ENCODE assay signal across 10 cellular contexts in the genomic region with DNA sequence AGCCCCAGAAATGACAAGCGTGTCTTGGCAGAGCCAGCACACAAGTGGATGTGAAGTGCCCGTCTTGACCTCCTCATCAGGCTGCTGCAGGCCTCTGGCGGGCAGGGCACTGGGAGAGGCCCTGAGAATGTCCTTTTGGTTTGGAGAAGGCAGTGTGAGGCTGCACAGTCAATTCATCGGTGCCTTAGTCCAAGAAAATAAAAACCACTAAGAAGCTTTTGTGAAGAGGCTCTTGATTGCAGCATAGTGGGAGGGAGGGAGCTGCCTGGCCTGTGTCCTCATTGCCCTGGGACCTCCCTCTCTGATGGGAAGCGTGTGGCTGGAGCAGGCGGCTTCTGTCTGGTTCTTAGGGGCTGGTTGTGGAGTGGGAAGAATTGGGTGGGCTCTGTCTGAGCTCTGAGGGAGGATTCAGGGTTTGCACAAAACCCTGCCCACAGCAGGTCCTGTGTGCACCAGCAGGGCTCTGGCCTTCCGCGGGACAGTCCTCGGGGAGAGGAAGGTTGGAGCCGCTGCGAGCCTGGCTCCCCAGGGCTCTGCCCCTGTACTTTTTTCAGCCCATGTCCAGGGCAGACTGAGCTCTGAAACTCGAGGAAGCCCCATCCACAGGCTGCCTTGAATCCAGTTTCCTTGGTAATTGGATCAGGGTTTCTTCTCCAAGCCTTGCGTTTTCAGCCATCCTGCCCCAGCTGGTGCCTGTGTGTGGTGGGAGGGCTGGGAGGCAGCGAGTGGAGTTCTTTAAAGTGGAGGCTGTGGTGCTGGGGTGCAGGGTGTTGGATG. TPM values are rescaled to one million over a fixed set of nuclear protein-coding genes. Genes with fewer than 3 reads are reported as not detected.
DNase-seq lines count a peak whose midpoint lies in the region; TF ChIP-seq lines count a peak whose summit lies in the region.
"Had no signal": no experiment of that assay in that cellular context is flagged by ENCODE, and none has a peak within 500 bp of the region (broad histone marks: within the 10 kb centered on the region; RNA-seq: fewer than 3 reads in every experiment).

No MANE protein-coding gene starts in this region.

- peaks cover 50% of the 10 kb centered on the region for H3K4me1 ChIP-seq in mesenchymal stem cell (ENCODE audit: control insufficient read depth, insufficient read depth, low read depth, low read length)
- H3K4me1 ChIP-seq in uterus: peaks cover 29 to 47% of the 10 kb centered on the region in 2 donors

- peak overlapping the region; percentile 36 for H3K4me2 ChIP-seq in mesenchymal stem cell (ENCODE audit: low read length, poor library complexity, severe bottlenecking)

- peak overlapping the region; percentile 36 to 86 for H3K14ac ChIP-seq in mesenchymal stem cell (ENCODE audit: low read length in 2 of 2)

- DNase-seq in NCI-H524 (lab: John Stamatoyannopoulos, UW): peak; percentile 33 to 68
- no peak for DNase-seq in NCI-H524 treated with DMSO at 0.1 percent for 48 hours (lab: John Stamatoyannopoulos, UW)
- peak; percentile 87 for DNase-seq in coronary artery (ENCODE audit: low spot score)
- peak; percentile 94 for DNase-seq in mesenchymal stem cell
- peak; percentile 79 to 86 for DNase-seq in uterus
- DNase-seq in 8988T: no peak
- no peak for DNase-seq in amniotic stem cell (lab: John Stamatoyannopoulos, UW)
- no peak for DNase-seq in DMS153 treated with DMSO at 0.1 percent for 48 hours (lab: John Stamatoyannopoulos, UW; ENCODE audit: unreplicated experiment)
- DNase-seq: effector memory CD8-positive, alpha-beta T cell had no signal

- H2BK5ac ChIP-seq in mesenchymal stem cell (ENCODE audit: low read depth, low read length, poor library complexity, severe bottlenecking): peak overlapping the region; percentile 90

- H3K4me3 ChIP-seq in coronary artery: peak overlapping the region; percentile 73
- peak overlapping the region in 1 of 2 experiments; percentile 61 for H3K4me3 ChIP-seq in mesenchymal stem cell (ENCODE audit: insufficient read depth in 1 of 2, low read depth in 1 of 2, low read length in 2 of 2)
- no peak overlapping the region for H3K4me3 ChIP-seq in uterus

- H3K27ac ChIP-seq in coronary artery (peak overlapping the region; percentile 95 to 99), mesenchymal stem cell (ENCODE audit: low read length, poor library complexity, severe bottlenecking) (peak overlapping the region; percentile 97), uterus (peak overlapping the region; percentile 94 to 95)

- peak overlapping the region; percentile 99 for H2BK120ac ChIP-seq in mesenchymal stem cell (ENCODE audit: low read depth, low read length)

- peak in 1 of 2 donors; percentile 39 for TF ChIP-seq POLR2A in uterus (IDR thresholded peaks at IDR 0.05)

- H3K18ac ChIP-seq in mesenchymal stem cell (ENCODE audit: low read depth in 1 of 2, low read length in 2 of 2): peak overlapping the region; percentile 91 to 99

- H3K36me3 ChIP-seq in mesenchymal stem cell (ENCODE audit: control insufficient read depth in 1 of 2, insufficient read depth in 2 of 2, low read depth in 1 of 2, low read length in 2 of 2) (no peaks in the 10 kb centered on the region), uterus (no peaks in the 10 kb centered on the region)

- H2AK5ac ChIP-seq in mesenchymal stem cell (ENCODE audit: low read length, severe bottlenecking): peak overlapping the region; percentile 97

- peak overlapping the region; percentile 86 for H3K9ac ChIP-seq in mesenchymal stem cell (ENCODE audit: low read length)

- H4K8ac ChIP-seq in mesenchymal stem cell (ENCODE audit: low read length): peak overlapping the region; percentile 98

- peak overlapping the region; percentile 86 to 100 for H3K4ac ChIP-seq in mesenchymal stem cell (ENCODE audit: low read depth in 1 of 2, low read length in 2 of 2)

- peak overlapping the region; percentile 18 for H2AFZ ChIP-seq in mesenchymal stem cell (ENCODE audit: low read depth, low read length)

- peak overlapping the region; percentile 99 for H4K91ac ChIP-seq in mesenchymal stem cell (ENCODE audit: low read length)

- H3K9me3 ChIP-seq in mesenchymal stem cell (ENCODE audit: control insufficient read depth, low read length) (no peaks in the 10 kb centered on the region), uterus (no peaks in the 10 kb centered on the region)

- peak overlapping the region; percentile 90 to 99 for H2BK12ac ChIP-seq in mesenchymal stem cell (ENCODE audit: low read length in 2 of 2)

- H3K23ac ChIP-seq in mesenchymal stem cell (ENCODE audit: low read length in 2 of 2): peak overlapping the region; percentile 25 to 28

- intact Hi-C loops in uterus (cut with DNase I; ENCODE audit: low total_unique reads): no loop called here

- WGBS in mesenchymal stem cell: 15% methylated on average over 14 of the region's 14 CpGs

- no peak for TF ChIP-seq CTCF in coronary artery (IDR thresholded peaks at IDR 0.05)
- TF ChIP-seq CTCF in uterus (IDR thresholded peaks at IDR 0.05): no peak

- H2BK15ac ChIP-seq in mesenchymal stem cell (ENCODE audit: low read depth, poor library complexity, severe bottlenecking): peak overlapping the region; percentile 97

- no peaks in the 10 kb centered on the region for H3K27me3 ChIP-seq in mesenchymal stem cell (ENCODE audit: control insufficient read depth in 1 of 2, insufficient read depth in 1 of 2, low read length in 2 of 2)
- no peaks in the 10 kb centered on the region for H3K27me3 ChIP-seq in uterus

- H3K79me1 ChIP-seq in mesenchymal stem cell (replicated peaks; ENCODE audit: low read length, poor library complexity, severe bottlenecking): no peaks in the 10 kb centered on the region

RNA-seq across cellular contexts. Expression of a gene that starts 1.1 kb away (rescaled TPM):
- 1.7 TPM for polyA plus RNA-seq in mesenchymal stem cell (2013, experiment 1 of 2)
- polyA plus RNA-seq in mesenchymal stem cell (2013, experiment 2 of 2): 2.2 TPM
- 10 to 100 TPM in 1 of 4 donors, 1 to 10 TPM in 1, under 1 TPM in 1, not detected in 1; 0.59 to 10.1 (median 1.4) TPM for total RNA-seq in uterus

RNA-seq across cellular contexts. Expression of a gene that starts 2.2 kb away (rescaled TPM):
- polyA plus RNA-seq in mesenchymal stem cell (2013, experiment 1 of 2): 0.28 TPM
- 0.27 TPM for polyA plus RNA-seq in mesenchymal stem cell (2013, experiment 2 of 2)
- total RNA-seq in uterus: 10 to 100 TPM in 1 of 4 donors, 1 to 10 TPM in 1, under 1 TPM in 2; 0.29 to 11.7 (median 2.3) TPM

RNA-seq across cellular contexts. Expression of a gene that starts 36.9 kb away (rescaled TPM):
- polyA plus RNA-seq in mesenchymal stem cell (2013, experiment 1 of 2): not detected
- not detected for polyA plus RNA-seq in mesenchymal stem cell (2013, experiment 2 of 2)
- not detected for total RNA-seq in uterus
- polyA plus RNA-seq: BJ had no signal

RNA-seq across cellular contexts. Expression of a gene that starts 50.8 kb away (rescaled TPM):
- not detected for polyA plus RNA-seq in mesenchymal stem cell (2013, experiment 1 of 2)
- not detected for polyA plus RNA-seq in mesenchymal stem cell (2013, experiment 2 of 2)
- not detected for total RNA-seq in uterus

Comparison
In these comparisons a context has a peak if more than half of its experiments do, and no peak if none do; other contexts are left out.
1. DNase-seq: peak in NCI-H524 (2 of 2), coronary artery (single experiment), mesenchymal stem cell (single experiment) and uterus (2 of 2); none in NCI-H524 treated with DMSO at 0.1 percent for 48 hours (single experiment), 8988T (single experiment), amniotic stem cell (single experiment) and DMS153 treated with DMSO at 0.1 percent for 48 hours (single experiment).
2. Peak in every context shown above with its lines, with median percentiles within 50 percentile points of each other: H3K27ac ChIP-seq.